8 cellular contexts compared by ENCODE assay signal in the genomic region with DNA sequence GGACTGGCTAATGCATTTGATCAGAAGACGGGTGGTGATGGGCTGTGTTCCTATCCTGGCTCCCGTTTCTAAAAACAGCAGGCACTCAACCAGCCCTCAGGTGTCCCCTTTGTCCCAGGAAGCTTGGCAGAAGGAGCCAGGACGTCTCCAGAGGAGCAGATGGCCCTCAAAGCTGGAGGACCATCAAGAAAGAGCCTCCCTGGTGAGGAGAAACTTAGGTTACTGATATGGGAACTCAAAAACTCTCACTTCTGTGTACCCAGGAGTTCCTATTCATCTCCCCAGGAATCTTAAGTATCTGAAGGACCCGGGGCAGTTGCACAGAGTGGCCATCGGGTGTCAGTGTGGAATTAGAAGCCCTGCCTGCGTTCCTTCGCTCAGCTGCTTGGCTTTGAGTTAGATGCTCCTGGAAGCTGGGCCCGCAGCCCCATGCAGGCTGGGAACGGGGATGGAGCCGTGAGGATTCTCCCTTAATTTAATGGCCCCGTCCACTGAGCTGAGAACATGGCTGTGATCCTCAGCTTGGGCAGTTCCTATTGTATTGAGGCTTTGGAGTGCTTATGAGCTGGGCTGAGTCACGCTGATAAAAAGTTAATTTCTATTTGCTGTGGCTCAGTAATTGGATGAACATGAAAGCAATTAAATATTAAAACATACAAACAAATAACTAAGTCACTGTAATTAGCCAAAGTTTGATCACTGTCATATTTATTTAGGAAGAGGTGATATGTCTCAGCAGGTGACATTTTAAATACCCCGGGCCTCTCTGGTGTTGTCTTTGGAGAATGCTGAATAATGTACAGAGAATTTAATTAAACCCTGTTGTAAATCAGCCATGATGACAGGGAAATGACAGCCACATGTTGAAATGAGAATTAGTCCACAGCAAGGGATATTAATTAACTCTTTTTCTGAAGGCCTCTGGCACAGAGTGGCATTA.
DNase-seq lines count a peak whose midpoint lies in the region; ATAC-seq and TF ChIP-seq lines count a peak whose summit lies in the region.

No MANE protein-coding gene starts in this region.

- peak; percentile 84 to 95 (median 92) for ATAC-seq in heart left ventricle
- no peak for ATAC-seq in GM18870 (IDR thresholded peaks at IDR 0.05; ENCODE audit: unreplicated experiment)
- no peak for ATAC-seq in HG03280 (IDR thresholded peaks at IDR 0.05; ENCODE audit: unreplicated experiment)

- no peaks in the 10 kb centered on the region for H3K36me3 ChIP-seq in adipocyte (ENCODE audit: control insufficient read depth, insufficient read depth, low read length, severe bottlenecking)
- H3K36me3 ChIP-seq in heart left ventricle: no peaks in the 10 kb centered on the region

- no peaks in the 10 kb centered on the region for H3K9me3 ChIP-seq in adipocyte (ENCODE audit: control insufficient read depth, low read length)
- H3K9me3 ChIP-seq in heart left ventricle: no peaks in the 10 kb centered on the region

- peak; percentile 83 to 98 (median 92) for TF ChIP-seq CTCF in heart left ventricle (IDR thresholded peaks at IDR 0.05)

- intact Hi-C loops in heart left ventricle (cut with DNase I): loop anchor here (1.0 to 10.0 kb wide), 16 partner anchors 60 to 532 kb away; a partner anchor contains a TSS

- 13 to 16% (median 15%) methylated on average over 13 of the region's 13 CpGs for WGBS in heart left ventricle, 4 donors

- DNase-seq in GM04503 (ENCODE audit: low read depth) (peak; percentile 33), NCI-H128 (lab: John Stamatoyannopoulos, UW; ENCODE audit: unreplicated experiment) (peak; percentile 53), SKM-1 treated with dmso at 0.1 percent for 144 hours (lab: John Stamatoyannopoulos, UW; ENCODE audit: unreplicated experiment) (peak; percentile 58), adipocyte (ENCODE audit: low read depth) (peak; percentile 95), heart left ventricle (peak; percentile 74 to 87 (median 81)), pulmonary artery endothelial cell (ENCODE audit: low read depth, low spot score) (peak; percentile 33)

- H3K4me3 ChIP-seq in adipocyte (ENCODE audit: low read length): peak overlapping the region; percentile 6
- peak overlapping the region in 1 of 12 donors; percentile 4 for H3K4me3 ChIP-seq in heart left ventricle

- no peak overlapping the region for H3K9ac ChIP-seq in adipocyte (ENCODE audit: low read length)

- H3K27me3 ChIP-seq in adipocyte (replicated peaks; ENCODE audit: control insufficient read depth, insufficient read depth, low read length) (peaks cover 53% of the 10 kb centered on the region), heart left ventricle (no peaks in the 10 kb centered on the region)

- no peaks in the 10 kb centered on the region for H3K4me1 ChIP-seq in adipocyte (ENCODE audit: control insufficient read depth, insufficient read depth, low read length)
- H3K4me1 ChIP-seq in heart left ventricle: peaks cover 0 to 29% (median 12%) of the 10 kb centered on the region in 12 donors

- TF ChIP-seq POLR2A in heart left ventricle (IDR thresholded peaks at IDR 0.05): no peak

- H3K27ac ChIP-seq in heart left ventricle: peak overlapping the region in 11 of 12 donors; percentile 27 to 89 (median 61)

Comparison
In these comparisons a context has a peak if more than half of its experiments do, and no peak if none do; other contexts are left out.
1. DNase-seq: peak in every context shown above with its lines; median percentile 95 in adipocyte; 81 in heart left ventricle; 58 in SKM-1 treated with dmso at 0.1 percent for 144 hours; 53 in NCI-H128; 33 in GM04503; 33 in pulmonary artery endothelial cell.
2. ATAC-seq: peak in heart left ventricle (4 of 4); none in GM18870 (single experiment) and HG03280 (single experiment).